In genomic region chr7:30911561-30911969, GRCh38 we compare ENCODE assay signal across 11 cellular contexts. TPM values are rescaled to one million over a fixed set of nuclear protein-coding genes. Genes with fewer than 3 reads are reported as not detected.
DNase-seq lines count a peak whose midpoint lies in the region; ATAC-seq and TF ChIP-seq lines count a peak whose summit lies in the region.
"Had no signal": no experiment of that assay in that cellular context is flagged by ENCODE, and none has a peak within 500 bp of the region (broad histone marks: within the 10 kb centered on the region; RNA-seq: fewer than 3 reads in every experiment).

Gene AQP1 (plus strand): TSS chr7:30911853. CDS start chr7:30911910, 57 bp downstream.

- H3K4me3 ChIP-seq in NT2/D1 (ENCODE audit: insufficient read length, low read depth) (no peak within 1 kb of the TSS), esophagus (ENCODE audit: low read depth in 1 of 2, low read length in 2 of 2) (peak within 1 kb of the TSS; percentile 29 to 39), testis (no peak within 1 kb of the TSS)

- H3K4me1 ChIP-seq in NT2/D1 (ENCODE audit: insufficient read depth, insufficient read length): peaks cover 23% of the 10 kb centered on the region
- peaks cover 0 to 5% of the 10 kb centered on the region in 2 donors for H3K4me1 ChIP-seq in esophagus (ENCODE audit: control insufficient read depth in 2 of 2, insufficient read depth in 2 of 2, low read length in 1 of 2)
- peaks cover 12% of the 10 kb centered on the region for H3K4me1 ChIP-seq in testis

- H3K27me3 ChIP-seq in NT2/D1 (ENCODE audit: insufficient read depth, insufficient read length) (no peaks in the 10 kb centered on the region), esophagus (ENCODE audit: control insufficient read depth in 1 of 2, insufficient read depth in 2 of 2, low read length in 2 of 2) (no peaks in the 10 kb centered on the region), testis (no peaks in the 10 kb centered on the region)

- TF ChIP-seq POLR2A in testis (IDR thresholded peaks at IDR 0.05): no peak

- H3K36me3 ChIP-seq in NT2/D1 (ENCODE audit: insufficient read depth, insufficient read length, low read length): no peaks in the 10 kb centered on the region
- H3K36me3 ChIP-seq in esophagus (ENCODE audit: control insufficient read depth in 2 of 2, insufficient read depth in 2 of 2, low read length in 1 of 2): no peaks in the 10 kb centered on the region
- no peaks in the 10 kb centered on the region for H3K36me3 ChIP-seq in testis (ENCODE audit: low read depth, missing control alignments)

- DNase-seq in NT2/D1 (ENCODE audit: low read depth, low spot score) (no peak), mesenteric fat pad (ENCODE audit: low spot score) (no peak), testis (no peak), GDM1 (lab: John Stamatoyannopoulos, UW) (no peak), UCSD-AML1 (lab: John Stamatoyannopoulos, UW; ENCODE audit: unreplicated experiment) (no peak)
- DNase-seq: islet precursor cell, NCI-H510A had no signal

- peak within 1 kb of the TSS; percentile 11 for H3K9ac ChIP-seq in NT2/D1 (ENCODE audit: insufficient read length, low read depth)

- ATAC-seq in HG03354 (IDR thresholded peaks at IDR 0.05; ENCODE audit: poor library complexity, severe bottlenecking, unreplicated experiment) (no peak), GM21367 (IDR thresholded peaks at IDR 0.05; ENCODE audit: unreplicated experiment) (no peak)
- ATAC-seq: WTC11 had no signal

- 38 to 42% methylated on average over 10 to 12 of the region's 12 CpGs for WGBS in esophagus, 2 donors
- WGBS in testis, 2 donors: 59 to 69% methylated on average over 8 to 12 of the region's 12 CpGs

- no peaks in the 10 kb centered on the region for H3K9me3 ChIP-seq in NT2/D1 (ENCODE audit: insufficient read depth, low read length)
- no peaks in the 10 kb centered on the region for H3K9me3 ChIP-seq in esophagus (ENCODE audit: control insufficient read depth in 2 of 2, insufficient read depth in 1 of 2, low read depth in 1 of 2, low read length in 1 of 2)
- H3K9me3 ChIP-seq in testis: no peaks in the 10 kb centered on the region

- no peak for TF ChIP-seq CTCF in testis (IDR thresholded peaks at IDR 0.05)

- intact Hi-C loops in testis (cut with DNase I; ENCODE audit: low total_unique reads): no loop called here

- H3K27ac ChIP-seq in esophagus (ENCODE audit: low read depth in 2 of 2, low read length in 1 of 2): peak within 1 kb of the TSS; percentile 11 to 65
- H3K27ac ChIP-seq in testis: no peak within 1 kb of the TSS

RNA-seq across cellular contexts. Expression of gene AQP1, which starts in this region (rescaled TPM):
- polyA plus RNA-seq in esophagus: 10 to 100 TPM; 28.9 to 49.8 TPM
- total RNA-seq in mesenteric fat pad: 140 TPM
- 10 to 100 TPM; 15.2 to 28.1 TPM for total RNA-seq in testis
- 55.8 TPM for polyA plus RNA-seq in testis (ENCODE audit: insufficient read depth, low read depth, low replicate concordance)

Comparison
In these comparisons a context has a peak if more than half of its experiments do, and no peak if none do; other contexts are left out.
1. H3K4me3 ChIP-seq: peak in esophagus (2 of 2); none in NT2/D1 (single experiment) and testis (0 of 2).
2. H3K27ac ChIP-seq: peak in esophagus (2 of 2); none in testis (0 of 2).